In genomic region chr5:84032404-84032803, GRCh38 we compare ENCODE assay signal across 29 cellular contexts.
A peak's percentile ranks its signal among the peaks of the same experiment; 100 is the strongest.
DNase-seq lines count a peak whose midpoint lies in the region; ATAC-seq and TF ChIP-seq lines count a peak whose summit lies in the region.
"Had no signal": no experiment of that assay in that cellular context is flagged by ENCODE, and none has a peak within 500 bp of the region (broad histone marks: within the 10 kb centered on the region; RNA-seq: fewer than 3 reads in every experiment).

No MANE protein-coding gene starts in this region.

- H3K79me2 ChIP-seq in PC-3 (ENCODE audit: low read length), result no peaks in the 10 kb centered on the region

- no peak overlapping the region for H3K4me3 Mint-ChIP-seq in activated T-cell treated with anti-CD3 and anti-CD28 coated beads, Interleukin-2, amount 50 U/mL, for 24 hours
- H3K4me3 Mint-ChIP-seq: activated T-cell treated with anti-CD3 and anti-CD28 coated beads, Interleukin-2, amount 50 U/mL, for 72 hours; brain; naive thymus-derived CD8-positive, alpha-beta T cell had no signal

- H2AFZ ChIP-seq in PC-3 (ENCODE audit: low read length), result 0 out of 2 replicates have a peak overlapping the region, but pooled peaks have one; percentile 25

- CTCF ChIA-PET in PC-3 (lab: Charles Lee), result no interaction called here

- H3K27me3 ChIP-seq in PC-3 (ENCODE audit: low read length), result no peaks in the 10 kb centered on the region
- H3K27me3 ChIP-seq: BLaER1 treated with 17β-estradiol and CSF1 and Interleukin-3, amounts not matched to agents 10 nM and 100 nM had no signal

- no peaks in the 10 kb centered on the region for H3K27me3 Mint-ChIP-seq in activated T-cell treated with anti-CD3 and anti-CD28 coated beads, Interleukin-2, amount 50 U/mL, for 24 hours
- H3K27me3 Mint-ChIP-seq: brain; naive thymus-derived CD8-positive, alpha-beta T cell had no signal

- H3K27ac Mint-ChIP-seq in activated T-cell treated with anti-CD3 and anti-CD28 coated beads, Interleukin-2, amount 50 U/mL, for 24 hours, result no peak overlapping the region
- H3K27ac Mint-ChIP-seq: activated T-cell treated with anti-CD3 and anti-CD28 coated beads, Interleukin-2, amount 50 U/mL, for 72 hours; brain; naive thymus-derived CD8-positive, alpha-beta T cell had no signal

- H3K4me3 ChIP-seq in PC-3 (ENCODE audit: low read length) (no peak overlapping the region), choroid plexus epithelial cell (ENCODE audit: low read depth, low read length) (no peak overlapping the region)
- H3K4me3 ChIP-seq: BLaER1 treated with 17β-estradiol and CSF1 and Interleukin-3, amounts not matched to agents 10 nM and 100 nM; K562; lower lobe of right lung; prostate gland had no signal

- H3F3A ChIP-seq in PC-3 (ENCODE audit: low read length, unreplicated experiment), result peaks cover 5% of the 10 kb centered on the region

- H3K36me3 Mint-ChIP-seq in activated T-cell treated with anti-CD3 and anti-CD28 coated beads, Interleukin-2, amount 50 U/mL, for 24 hours (ENCODE audit: low read depth), result no peaks in the 10 kb centered on the region
- H3K36me3 Mint-ChIP-seq: brain; naive thymus-derived CD8-positive, alpha-beta T cell had no signal

- H3K4me2 ChIP-seq in PC-3 (ENCODE audit: low read length), result peak overlapping the region; percentile 63
- H3K4me2 ChIP-seq: BLaER1 treated with 17β-estradiol and CSF1 and Interleukin-3, amounts not matched to agents 10 nM and 100 nM had no signal

- intact Hi-C loops in PC-3 (cut with micrococcal nuclease), result loop anchor here (1.0 to 5.0 kb wide), 2 partner anchors 15 to 100 kb away; no protein-coding TSS in a partner anchor

- peaks cover 34% of the 10 kb centered on the region for H3K4me1 ChIP-seq in PC-3 (ENCODE audit: insufficient read depth, low read length)
- H3K4me1 ChIP-seq: BLaER1 treated with 17β-estradiol and CSF1 and Interleukin-3, amounts not matched to agents 10 nM and 100 nM; lower lobe of right lung; prostate gland had no signal

- H4K20me1 ChIP-seq in PC-3 (ENCODE audit: low read length), result no peaks in the 10 kb centered on the region
- H4K20me1 ChIP-seq: BLaER1 treated with 17β-estradiol and CSF1 and Interleukin-3, amounts not matched to agents 10 nM and 100 nM had no signal

- peak overlapping the region; percentile 57; the same call in 1 of the 2 replicates for H3K9ac ChIP-seq in PC-3 (ENCODE audit: low read length)
- H3K9ac ChIP-seq: BLaER1 treated with 17β-estradiol and CSF1 and Interleukin-3, amounts not matched to agents 10 nM and 100 nM had no signal

- peaks cover 2% of the 10 kb centered on the region for H3K9me3 Mint-ChIP-seq in activated T-cell treated with anti-CD3 and anti-CD28 coated beads, Interleukin-2, amount 50 U/mL, for 24 hours

- DNase-seq in AG20443 (ENCODE audit: low spot score) (peak; percentile 8), PC-3 (peak; percentile 68), choroid plexus epithelial cell (ENCODE audit: low read depth) (peak; percentile 56), iris pigment epithelial cell (ENCODE audit: low read depth) (peak; percentile 73), NCI-H2171 treated with DMSO at 0.1 percent for 48 hours (lab: John Stamatoyannopoulos, UW) (no peak), amniotic stem cell (lab: John Stamatoyannopoulos, UW) (no peak)
- no peak for DNase-seq in activated T-cell treated with anti-CD3 and anti-CD28 coated beads, Interleukin-2, amount 50 U/mL, for 24 hours
- DNase-seq: ACHN; activated CD4-positive, alpha-beta T cell treated with anti-CD3 and anti-CD28 coated beads, Interleukin-2, amount 50 U/mL, for 48 hours; activated T-cell treated with anti-CD3 and anti-CD28 coated beads, Interleukin-2, amount 50 U/mL, for 72 hours; effector CD4-positive, alpha-beta T cell; lower lobe of right lung; naive thymus-derived CD8-positive, alpha-beta T cell; NCI-H1092 treated with DMSO at 0.1 percent for 48 hours; NCI-H187 treated with DMSO at 0.1 percent for 48 hours; NCI-H2171; NCI-H524 treated with DMSO at 0.1 percent for 48 hours; NK-92 treated with Interleukin-12 subunit alpha and Interleukin-12 subunit beta, amount 100 ng/mL, for 24 hours; Right ventricle myocardium superior; stimulated activated CD4-positive, alpha-beta T cell treated with anti-CD3 and anti-CD28 coated beads, Interleukin-4, amount 100 ng/mL, for 1 hour; trophoblast cell had no signal

- no peaks in the 10 kb centered on the region for H3K36me3 ChIP-seq in PC-3 (ENCODE audit: low read depth, low read length)
- H3K36me3 ChIP-seq: BLaER1 treated with 17β-estradiol and CSF1 and Interleukin-3, amounts not matched to agents 10 nM and 100 nM; lower lobe of right lung; prostate gland had no signal

- BruUV-seq in PC-3 (replicated peaks; lab: Mats Ljungman, UMichigan), result no TSS peak

- no peaks in the 10 kb centered on the region for H3K4me1 Mint-ChIP-seq in activated T-cell treated with anti-CD3 and anti-CD28 coated beads, Interleukin-2, amount 50 U/mL, for 24 hours (ENCODE audit: low read depth)
- H3K4me1 Mint-ChIP-seq: brain; naive thymus-derived CD8-positive, alpha-beta T cell had no signal

- H3K27ac ChIP-seq in PC-3 (ENCODE audit: low read length), result peak overlapping the region; percentile 90
- H3K27ac ChIP-seq: BLaER1 treated with 17β-estradiol and CSF1 and Interleukin-3, amounts not matched to agents 10 nM and 100 nM; epithelial cell of prostate; lower lobe of right lung; prostate gland had no signal

- POLR2A ChIA-PET in PC-3 (lab: Charles Lee; ENCODE audit: unreplicated experiment), result no interaction called here

- no peaks in the 10 kb centered on the region for H3K9me3 ChIP-seq in PC-3 (ENCODE audit: low read length)
- H3K9me3 ChIP-seq: lower lobe of right lung, prostate gland had no signal

- no peaks in the 10 kb centered on the region for H3K9me2 ChIP-seq in PC-3 (replicated peaks; ENCODE audit: low read length)

- TF ChIP-seq CTCF in PC-3 (conservative IDR thresholded peaks at IDR 0.05; ENCODE audit: low read depth, low read length), result no peak
- no peak for TF ChIP-seq CTCF in choroid plexus epithelial cell (conservative IDR thresholded peaks at IDR 0.05; ENCODE audit: low read depth, low read length)

- peak; percentile 82 for ATAC-seq in PC-3
- no peak for ATAC-seq in GM21360 (IDR thresholded peaks at IDR 0.05; ENCODE audit: unreplicated experiment)
- ATAC-seq: activated CD4-positive, CD25-positive, alpha-beta regulatory T cell treated with anti-CD3 and anti-CD28 coated beads, Interleukin-2, amount 50 U/mL, for 24 hours; activated T-cell treated with anti-CD3 and anti-CD28 coated beads, Interleukin-2, amount 50 U/mL, for 72 hours; K562; lower lobe of right lung; naive thymus-derived CD8-positive, alpha-beta T cell; sciatic nerve had no signal

Comparison
In these comparisons a context has a peak if more than half of its experiments do, and no peak if none do; other contexts are left out.
1. DNase-seq: peak in AG20443 (single experiment), PC-3 (single experiment), choroid plexus epithelial cell (single experiment) and iris pigment epithelial cell (single experiment); none in NCI-H2171 treated with DMSO at 0.1 percent for 48 hours (single experiment), activated T-cell treated with anti-CD3 and anti-CD28 coated beads, Interleukin-2, amount 50 U/mL, for 24 hours (single experiment) and amniotic stem cell (single experiment).